In the genomic region with DNA sequence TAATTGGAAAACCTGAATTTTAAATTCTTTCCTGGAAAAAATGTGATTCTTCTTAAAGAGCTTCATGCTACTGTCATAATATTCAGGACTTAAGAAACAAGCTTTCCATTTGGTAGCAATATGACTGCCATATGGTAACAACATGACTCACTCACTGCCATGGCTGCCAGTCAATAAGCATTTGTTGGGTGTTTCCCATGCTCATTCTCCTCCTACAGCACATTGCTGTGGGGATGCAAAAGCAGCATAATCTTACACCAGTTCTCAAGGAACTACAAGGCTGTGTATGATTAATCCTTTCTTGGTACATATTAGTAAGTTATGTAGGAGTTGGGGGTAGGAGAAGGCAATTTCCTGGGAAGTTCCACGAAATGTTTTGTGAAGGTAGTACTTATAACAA, we compare ENCODE assay signal across 11 cellular contexts.
A peak's percentile ranks its signal among the peaks of the same experiment; 100 is the strongest.
DNase-seq lines count a peak whose midpoint lies in the region; ATAC-seq, FAIRE-seq and TF ChIP-seq lines count a peak whose summit lies in the region.
"Had no signal": no experiment of that assay in that cellular context is flagged by ENCODE, and none has a peak within 500 bp of the region (broad histone marks: within the 10 kb centered on the region; RNA-seq: fewer than 3 reads in every experiment).

No MANE protein-coding gene starts in this region.

- H3K4me1 ChIP-seq in small intestine (ENCODE audit: control insufficient read depth in 2 of 2, insufficient read depth in 1 of 2, low read depth in 1 of 2, low read length in 1 of 2), result no peaks in the 10 kb centered on the region

- ATAC-seq in activated T-cell treated with anti-CD3 and anti-CD28 coated beads, Interleukin-2, amount 50 U/mL, for 72 hours (replicated peaks in 1 of 2), result peak; percentile 61 to 91
- peak; percentile 68 for ATAC-seq in HG03354 (IDR thresholded peaks at IDR 0.05; ENCODE audit: poor library complexity, severe bottlenecking, unreplicated experiment)
- peak; percentile 58 for ATAC-seq in stimulated activated naive CD8-positive, alpha-beta T cell treated with anti-CD3 and anti-CD28 coated beads, Interleukin-15, amount 100 ng/mL, for 72 hours

- peak; percentile 1 to 2 for DNase-seq in activated T-cell treated with anti-CD3 and anti-CD28 coated beads, Interleukin-2, amount 50 U/mL, for 72 hours
- no peak for DNase-seq in activated T-cell treated with anti-CD3 and anti-CD28 coated beads, Interleukin-2, amount 50 U/mL, for 24 hours
- no peak for DNase-seq in stimulated activated naive CD8-positive, alpha-beta T cell treated with anti-CD3 and anti-CD28 coated beads, Interleukin-15, amount 100 ng/mL, for 72 hours
- DNase-seq in NCI-H1105 treated with DMSO at 0.1 percent for 48 hours (lab: John Stamatoyannopoulos, UW) (no peak), H7 (no peak), small intestine (no peak)
- DNase-seq: activated naive CD4-positive, alpha-beta T cell had no signal

- no peaks in the 10 kb centered on the region; the same call in 1 of the 2 replicates for H3K36me3 ChIP-seq in H7 (replicated peaks; ENCODE audit: control insufficient read depth, insufficient read depth, low read length)
- H3K36me3 ChIP-seq in small intestine (ENCODE audit: control insufficient read depth in 2 of 2, insufficient read depth in 2 of 2, low read length in 2 of 2), result peaks cover 2 to 5% of the 10 kb centered on the region in 2 donors

- H3K27me3 Mint-ChIP-seq in activated T-cell treated with anti-CD3 and anti-CD28 coated beads, Interleukin-2, amount 50 U/mL, for 72 hours (ENCODE audit: low read depth), result no peaks in the 10 kb centered on the region
- no peaks in the 10 kb centered on the region for H3K27me3 Mint-ChIP-seq in activated T-cell treated with anti-CD3 and anti-CD28 coated beads, Interleukin-2, amount 50 U/mL, for 24 hours
- no peaks in the 10 kb centered on the region for H3K27me3 Mint-ChIP-seq in brain
- no peaks in the 10 kb centered on the region for H3K27me3 Mint-ChIP-seq in stimulated activated naive CD8-positive, alpha-beta T cell treated with anti-CD3 and anti-CD28 coated beads, Interleukin-15, amount 100 ng/mL, for 72 hours
- H3K27me3 Mint-ChIP-seq: B cell had no signal

- H3K27ac Mint-ChIP-seq in activated T-cell treated with anti-CD3 and anti-CD28 coated beads, Interleukin-2, amount 50 U/mL, for 72 hours, result peak overlapping the region; percentile 55
- no peak overlapping the region for H3K27ac Mint-ChIP-seq in activated T-cell treated with anti-CD3 and anti-CD28 coated beads, Interleukin-2, amount 50 U/mL, for 24 hours
- peak overlapping the region in 3 of 5 experiments; percentile 4 to 63 (median 11) for H3K27ac Mint-ChIP-seq in brain
- H3K27ac Mint-ChIP-seq in stimulated activated naive CD8-positive, alpha-beta T cell treated with anti-CD3 and anti-CD28 coated beads, Interleukin-15, amount 100 ng/mL, for 72 hours, result peak overlapping the region in 1 of 2 donors; percentile 64
- H3K27ac Mint-ChIP-seq: B cell, nephron had no signal

- WGBS in small intestine, 3 donors, result 81 to 97% (median 84%) methylated on average over 1 of the region's 1 CpG

- H3K9me3 Mint-ChIP-seq in activated T-cell treated with anti-CD3 and anti-CD28 coated beads, Interleukin-2, amount 50 U/mL, for 72 hours, result peaks cover 3% of the 10 kb centered on the region in 2 donors
- no peaks in the 10 kb centered on the region for H3K9me3 Mint-ChIP-seq in activated T-cell treated with anti-CD3 and anti-CD28 coated beads, Interleukin-2, amount 50 U/mL, for 24 hours
- no peaks in the 10 kb centered on the region for H3K9me3 Mint-ChIP-seq in brain
- H3K9me3 Mint-ChIP-seq in stimulated activated naive CD8-positive, alpha-beta T cell treated with anti-CD3 and anti-CD28 coated beads, Interleukin-15, amount 100 ng/mL, for 72 hours, result peaks cover 0 to 5% of the 10 kb centered on the region in 2 donors
- H3K9me3 Mint-ChIP-seq: nephron had no signal

- H3K27me3 ChIP-seq in H7 (ENCODE audit: control insufficient read depth, insufficient read depth, low read length), result no peaks in the 10 kb centered on the region
- H3K27me3 ChIP-seq in small intestine (ENCODE audit: control insufficient read depth in 2 of 2, insufficient read depth in 2 of 2, low read length in 2 of 2), result no peaks in the 10 kb centered on the region

- peaks cover 5 to 8% of the 10 kb centered on the region in 2 donors for H3K36me3 Mint-ChIP-seq in activated T-cell treated with anti-CD3 and anti-CD28 coated beads, Interleukin-2, amount 50 U/mL, for 72 hours (ENCODE audit: insufficient read depth in 2 of 2)
- peaks cover 74% of the 10 kb centered on the region for H3K36me3 Mint-ChIP-seq in activated T-cell treated with anti-CD3 and anti-CD28 coated beads, Interleukin-2, amount 50 U/mL, for 24 hours (ENCODE audit: low read depth)
- H3K36me3 Mint-ChIP-seq in brain, result peaks cover 39% of the 10 kb centered on the region

- no peak for TF ChIP-seq CTCF in brain (conservative IDR thresholded peaks at IDR 0.05)

- FAIRE-seq in small intestine (lab: Jason Lieb, UNC), result no peak

- H3K9me3 ChIP-seq in small intestine (ENCODE audit: control insufficient read depth, low read depth), result no peaks in the 10 kb centered on the region

- peaks cover 5% of the 10 kb centered on the region for H3K4me1 Mint-ChIP-seq in activated T-cell treated with anti-CD3 and anti-CD28 coated beads, Interleukin-2, amount 50 U/mL, for 72 hours (ENCODE audit: low read depth)
- H3K4me1 Mint-ChIP-seq in activated T-cell treated with anti-CD3 and anti-CD28 coated beads, Interleukin-2, amount 50 U/mL, for 24 hours (ENCODE audit: low read depth), result peaks cover 3% of the 10 kb centered on the region
- H3K4me1 Mint-ChIP-seq in brain, result no peaks in the 10 kb centered on the region
- H3K4me1 Mint-ChIP-seq in stimulated activated naive CD8-positive, alpha-beta T cell treated with anti-CD3 and anti-CD28 coated beads, Interleukin-15, amount 100 ng/mL, for 72 hours, result no peaks in the 10 kb centered on the region
- H3K4me1 Mint-ChIP-seq: B cell, nephron had no signal

- H3K27ac ChIP-seq in small intestine (ENCODE audit: low read depth in 1 of 2, low read length in 1 of 2), result no peak overlapping the region

- H3K4me3 ChIP-seq in H7 (ENCODE audit: insufficient read depth, low read depth, low read length), result no peak overlapping the region
- H3K4me3 ChIP-seq in small intestine (ENCODE audit: low read depth in 1 of 2, low read length in 2 of 2), result no peak overlapping the region

- H3K4me3 Mint-ChIP-seq in activated T-cell treated with anti-CD3 and anti-CD28 coated beads, Interleukin-2, amount 50 U/mL, for 72 hours, result no peak overlapping the region
- H3K4me3 Mint-ChIP-seq in activated T-cell treated with anti-CD3 and anti-CD28 coated beads, Interleukin-2, amount 50 U/mL, for 24 hours, result no peak overlapping the region
- H3K4me3 Mint-ChIP-seq in brain, result no peak overlapping the region
- H3K4me3 Mint-ChIP-seq in stimulated activated naive CD8-positive, alpha-beta T cell treated with anti-CD3 and anti-CD28 coated beads, Interleukin-15, amount 100 ng/mL, for 72 hours, result no peak overlapping the region
- H3K4me3 Mint-ChIP-seq: B cell, nephron had no signal

Comparison
In these comparisons a context has a peak if more than half of its experiments do, and no peak if none do; other contexts are left out.
1. DNase-seq: peak in activated T-cell treated with anti-CD3 and anti-CD28 coated beads, Interleukin-2, amount 50 U/mL, for 72 hours (2 of 2); none in activated T-cell treated with anti-CD3 and anti-CD28 coated beads, Interleukin-2, amount 50 U/mL, for 24 hours (single experiment), stimulated activated naive CD8-positive, alpha-beta T cell treated with anti-CD3 and anti-CD28 coated beads, Interleukin-15, amount 100 ng/mL, for 72 hours (0 of 2), NCI-H1105 treated with DMSO at 0.1 percent for 48 hours (single experiment), H7 (single experiment) and small intestine (single experiment).
2. Peak in every context shown above with its lines, with median percentiles within 50 percentile points of each other: ATAC-seq.